1 cellular context compared by ENCODE assay signal in the genomic region with DNA sequence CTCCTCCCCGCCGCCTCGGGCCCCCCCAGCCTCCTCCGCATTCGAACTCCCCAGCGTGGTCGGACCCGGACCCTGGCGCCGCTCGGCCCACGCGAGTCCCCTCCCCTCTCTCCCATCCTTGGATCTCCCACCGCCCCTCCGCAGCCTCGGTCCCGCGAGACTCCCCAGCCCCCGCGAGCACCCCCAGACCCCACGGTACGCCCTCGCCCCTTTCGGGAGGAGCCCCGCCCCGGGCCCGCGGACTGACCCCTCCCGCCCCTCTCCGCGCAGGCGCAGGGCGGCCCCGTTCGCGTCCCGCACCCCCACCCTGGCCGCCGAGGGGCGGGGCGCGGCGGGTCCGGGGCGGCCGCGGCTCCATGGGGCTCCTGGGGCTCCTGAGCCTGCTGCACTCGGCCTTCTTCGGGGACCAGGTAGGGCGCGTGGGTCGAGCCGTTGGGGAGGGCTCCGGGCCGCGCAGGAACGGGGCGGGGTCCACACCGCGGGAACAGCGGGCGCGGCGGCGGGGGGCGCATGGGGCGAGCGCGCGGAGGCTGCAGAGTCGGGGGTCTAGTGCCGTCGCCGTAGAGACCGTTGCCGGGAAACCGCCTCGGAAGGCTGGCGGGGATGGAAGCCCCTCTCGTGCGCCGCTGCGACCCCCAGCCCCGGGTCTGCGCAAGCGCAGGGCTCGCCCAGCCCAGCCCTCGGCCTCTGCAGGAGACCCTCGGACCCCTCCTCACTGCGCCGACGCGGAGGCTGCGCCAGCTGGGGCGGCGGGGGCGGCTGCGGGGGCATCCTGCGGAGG.
TF ChIP-seq lines count a peak whose summit lies in the region.

No MANE protein-coding gene starts in this region.

TF ChIP-seq in A549, 52 proteins besides CTCF, POLR2A, EP300 and RAD21 (continued from another document):
- TF ChIP-seq HOXB5 (CRISPR knock-in tag; IDR thresholded peaks at IDR 0.05) = no peak
TF ChIP-seq in A549: peak in this region for 0.
